ENCODE assay signal across 1 cellular context in the genomic region with DNA sequence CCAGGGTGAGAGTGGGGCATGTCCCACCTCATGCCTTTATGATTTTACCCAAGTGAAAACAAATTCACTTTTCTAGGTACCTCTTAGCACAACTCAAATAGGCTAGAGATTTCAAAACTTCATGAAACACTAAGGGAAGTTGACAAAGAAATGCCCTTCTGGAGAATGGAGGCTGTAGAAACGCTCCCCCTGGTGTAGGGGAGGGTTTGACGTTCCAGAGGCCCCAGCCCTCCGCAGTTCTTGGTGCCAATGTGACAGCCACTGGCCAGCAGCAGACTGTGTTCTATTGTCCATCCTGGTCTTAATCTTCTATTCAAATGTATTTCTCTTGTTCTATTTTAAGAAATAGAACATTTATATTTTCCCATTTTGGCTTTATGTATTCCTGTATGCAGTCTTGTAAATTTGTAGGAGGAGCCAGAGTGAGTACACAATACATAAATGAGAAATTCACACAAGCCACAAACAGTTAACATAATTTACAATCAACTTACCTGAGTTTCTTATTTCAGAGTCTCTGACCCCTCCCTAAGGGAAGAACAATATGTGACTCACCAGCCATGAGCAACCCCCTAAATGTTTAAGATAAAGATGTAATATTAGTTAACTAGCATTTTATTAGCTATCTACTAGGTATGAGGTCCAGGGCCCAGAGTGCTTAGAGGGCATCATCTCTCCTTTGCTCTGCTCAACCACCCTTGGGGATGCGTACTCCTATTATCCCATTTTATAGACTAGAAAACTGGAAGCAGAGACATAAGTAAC.
TF ChIP-seq lines count a peak whose summit lies in the region.

No MANE protein-coding gene starts in this region.

TF ChIP-seq in HepG2, 621 proteins besides CTCF, POLR2A, EP300 and RAD21:
- TF ChIP-seq, protein P1, sequence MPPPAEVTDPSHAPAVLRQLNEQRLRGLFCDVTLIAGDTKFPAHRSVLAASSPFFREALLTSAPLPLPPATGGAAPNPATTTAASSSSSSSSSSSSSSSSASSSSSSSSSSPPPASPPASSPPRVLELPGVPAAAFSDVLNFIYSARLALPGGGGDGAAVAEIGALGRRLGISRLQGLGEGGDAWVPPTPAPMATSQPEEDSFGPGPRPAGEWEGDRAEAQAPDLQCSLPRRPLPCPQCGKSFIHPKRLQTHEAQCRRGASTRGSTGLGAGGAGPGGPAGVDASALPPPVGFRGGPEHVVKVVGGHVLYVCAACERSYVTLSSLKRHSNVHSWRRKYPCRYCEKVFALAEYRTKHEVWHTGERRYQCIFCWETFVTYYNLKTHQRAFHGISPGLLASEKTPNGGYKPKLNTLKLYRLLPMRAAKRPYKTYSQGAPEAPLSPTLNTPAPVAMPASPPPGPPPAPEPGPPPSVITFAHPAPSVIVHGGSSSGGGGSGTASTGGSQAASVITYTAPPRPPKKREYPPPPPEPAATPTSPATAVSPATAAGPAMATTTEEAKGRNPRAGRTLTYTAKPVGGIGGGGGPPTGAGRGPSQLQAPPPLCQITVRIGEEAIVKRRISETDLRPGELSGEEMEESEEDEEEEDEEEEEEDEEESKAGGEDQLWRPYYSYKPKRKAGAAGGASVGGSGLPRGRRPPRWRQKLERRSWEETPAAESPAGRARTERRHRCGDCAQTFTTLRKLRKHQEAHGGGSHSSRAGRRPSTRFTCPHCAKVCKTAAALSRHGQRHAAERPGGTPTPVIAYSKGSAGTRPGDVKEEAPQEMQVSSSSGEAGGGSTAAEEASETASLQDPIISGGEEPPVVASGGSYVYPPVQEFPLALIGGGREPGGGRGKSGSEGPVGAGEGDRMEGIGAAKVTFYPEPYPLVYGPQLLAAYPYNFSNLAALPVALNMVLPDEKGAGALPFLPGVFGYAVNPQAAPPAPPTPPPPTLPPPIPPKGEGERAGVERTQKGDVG (CRISPR knock-in tag; IDR thresholded peaks at IDR 0.05; ENCODE audit: borderline replicate concordance) = no peak
- TF ChIP-seq RARG (CRISPR knock-in tag; IDR thresholded peaks at IDR 0.05; ENCODE audit: low read depth) = no peak
- TF ChIP-seq KLF9 (CRISPR knock-in tag; IDR thresholded peaks at IDR 0.05; ENCODE audit: low read depth) = no peak
- no peak for TF ChIP-seq ZNF841 (CRISPR knock-in tag; IDR thresholded peaks at IDR 0.05; ENCODE audit: borderline replicate concordance)
- TF ChIP-seq, protein P2, sequence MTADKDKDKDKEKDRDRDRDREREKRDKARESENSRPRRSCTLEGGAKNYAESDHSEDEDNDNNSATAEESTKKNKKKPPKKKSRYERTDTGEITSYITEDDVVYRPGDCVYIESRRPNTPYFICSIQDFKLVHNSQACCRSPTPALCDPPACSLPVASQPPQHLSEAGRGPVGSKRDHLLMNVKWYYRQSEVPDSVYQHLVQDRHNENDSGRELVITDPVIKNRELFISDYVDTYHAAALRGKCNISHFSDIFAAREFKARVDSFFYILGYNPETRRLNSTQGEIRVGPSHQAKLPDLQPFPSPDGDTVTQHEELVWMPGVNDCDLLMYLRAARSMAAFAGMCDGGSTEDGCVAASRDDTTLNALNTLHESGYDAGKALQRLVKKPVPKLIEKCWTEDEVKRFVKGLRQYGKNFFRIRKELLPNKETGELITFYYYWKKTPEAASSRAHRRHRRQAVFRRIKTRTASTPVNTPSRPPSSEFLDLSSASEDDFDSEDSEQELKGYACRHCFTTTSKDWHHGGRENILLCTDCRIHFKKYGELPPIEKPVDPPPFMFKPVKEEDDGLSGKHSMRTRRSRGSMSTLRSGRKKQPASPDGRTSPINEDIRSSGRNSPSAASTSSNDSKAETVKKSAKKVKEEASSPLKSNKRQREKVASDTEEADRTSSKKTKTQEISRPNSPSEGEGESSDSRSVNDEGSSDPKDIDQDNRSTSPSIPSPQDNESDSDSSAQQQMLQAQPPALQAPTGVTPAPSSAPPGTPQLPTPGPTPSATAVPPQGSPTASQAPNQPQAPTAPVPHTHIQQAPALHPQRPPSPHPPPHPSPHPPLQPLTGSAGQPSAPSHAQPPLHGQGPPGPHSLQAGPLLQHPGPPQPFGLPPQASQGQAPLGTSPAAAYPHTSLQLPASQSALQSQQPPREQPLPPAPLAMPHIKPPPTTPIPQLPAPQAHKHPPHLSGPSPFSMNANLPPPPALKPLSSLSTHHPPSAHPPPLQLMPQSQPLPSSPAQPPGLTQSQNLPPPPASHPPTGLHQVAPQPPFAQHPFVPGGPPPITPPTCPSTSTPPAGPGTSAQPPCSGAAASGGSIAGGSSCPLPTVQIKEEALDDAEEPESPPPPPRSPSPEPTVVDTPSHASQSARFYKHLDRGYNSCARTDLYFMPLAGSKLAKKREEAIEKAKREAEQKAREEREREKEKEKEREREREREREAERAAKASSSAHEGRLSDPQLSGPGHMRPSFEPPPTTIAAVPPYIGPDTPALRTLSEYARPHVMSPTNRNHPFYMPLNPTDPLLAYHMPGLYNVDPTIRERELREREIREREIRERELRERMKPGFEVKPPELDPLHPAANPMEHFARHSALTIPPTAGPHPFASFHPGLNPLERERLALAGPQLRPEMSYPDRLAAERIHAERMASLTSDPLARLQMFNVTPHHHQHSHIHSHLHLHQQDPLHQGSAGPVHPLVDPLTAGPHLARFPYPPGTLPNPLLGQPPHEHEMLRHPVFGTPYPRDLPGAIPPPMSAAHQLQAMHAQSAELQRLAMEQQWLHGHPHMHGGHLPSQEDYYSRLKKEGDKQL (CRISPR knock-in tag; IDR thresholded peaks at IDR 0.05; ENCODE audit: low read depth) = no peak
- TF ChIP-seq MAF1 (CRISPR knock-in tag; IDR thresholded peaks at IDR 0.05; ENCODE audit: borderline replicate concordance) = no peak
- TF ChIP-seq, protein P3, sequence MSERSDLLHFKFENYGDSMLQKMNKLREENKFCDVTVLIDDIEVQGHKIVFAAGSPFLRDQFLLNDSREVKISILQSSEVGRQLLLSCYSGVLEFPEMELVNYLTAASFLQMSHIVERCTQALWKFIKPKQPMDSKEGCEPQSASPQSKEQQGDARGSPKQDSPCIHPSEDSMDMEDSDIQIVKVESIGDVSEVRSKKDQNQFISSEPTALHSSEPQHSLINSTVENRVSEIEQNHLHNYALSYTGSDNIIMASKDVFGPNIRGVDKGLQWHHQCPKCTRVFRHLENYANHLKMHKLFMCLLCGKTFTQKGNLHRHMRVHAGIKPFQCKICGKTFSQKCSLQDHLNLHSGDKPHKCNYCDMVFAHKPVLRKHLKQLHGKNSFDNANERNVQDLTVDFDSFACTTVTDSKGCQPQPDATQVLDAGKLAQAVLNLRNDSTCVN (CRISPR knock-in tag; IDR thresholded peaks at IDR 0.05; ENCODE audit: borderline replicate concordance) = no peak
- TF ChIP-seq, protein P4, sequence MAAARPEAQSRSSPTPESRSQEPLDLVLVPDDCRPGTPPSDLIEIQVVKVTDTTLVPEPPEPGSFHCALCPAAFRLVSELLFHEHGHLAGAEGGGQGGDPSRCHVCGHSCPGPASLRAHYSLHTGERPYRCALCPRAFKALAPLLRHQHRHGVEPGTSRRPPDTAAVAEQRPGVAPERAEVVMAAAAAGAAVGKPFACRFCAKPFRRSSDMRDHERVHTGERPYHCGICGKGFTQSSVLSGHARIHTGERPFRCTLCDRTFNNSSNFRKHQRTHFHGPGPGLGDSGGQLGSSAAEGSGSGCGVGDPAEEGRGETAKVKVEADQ (CRISPR knock-in tag; IDR thresholded peaks at IDR 0.05; ENCODE audit: borderline replicate concordance) = no peak
- TF ChIP-seq SMARCC2 (IDR thresholded peaks at IDR 0.05) = no peak
- TF ChIP-seq, protein P5, sequence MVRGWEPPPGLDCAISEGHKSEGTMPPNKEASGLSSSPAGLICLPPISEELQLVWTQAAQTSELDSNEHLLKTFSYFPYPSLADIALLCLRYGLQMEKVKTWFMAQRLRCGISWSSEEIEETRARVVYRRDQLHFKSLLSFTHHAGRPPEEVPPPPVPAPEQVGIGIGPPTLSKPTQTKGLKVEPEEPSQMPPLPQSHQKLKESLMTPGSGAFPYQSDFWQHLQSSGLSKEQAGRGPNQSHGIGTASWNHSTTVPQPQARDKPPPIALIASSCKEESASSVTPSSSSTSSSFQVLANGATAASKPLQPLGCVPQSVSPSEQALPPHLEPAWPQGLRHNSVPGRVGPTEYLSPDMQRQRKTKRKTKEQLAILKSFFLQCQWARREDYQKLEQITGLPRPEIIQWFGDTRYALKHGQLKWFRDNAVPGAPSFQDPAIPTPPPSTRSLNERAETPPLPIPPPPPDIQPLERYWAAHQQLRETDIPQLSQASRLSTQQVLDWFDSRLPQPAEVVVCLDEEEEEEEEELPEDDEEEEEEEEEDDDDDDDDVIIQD (CRISPR knock-in tag; IDR thresholded peaks at IDR 0.05; ENCODE audit: low read depth) = no peak
- TF ChIP-seq ZNF546 (CRISPR knock-in tag; conservative IDR thresholded peaks at IDR 0.05) = no peak
- no peak for TF ChIP-seq ZNF264 (CRISPR knock-in tag; IDR thresholded peaks at IDR 0.05)
- TF ChIP-seq, protein P6, sequence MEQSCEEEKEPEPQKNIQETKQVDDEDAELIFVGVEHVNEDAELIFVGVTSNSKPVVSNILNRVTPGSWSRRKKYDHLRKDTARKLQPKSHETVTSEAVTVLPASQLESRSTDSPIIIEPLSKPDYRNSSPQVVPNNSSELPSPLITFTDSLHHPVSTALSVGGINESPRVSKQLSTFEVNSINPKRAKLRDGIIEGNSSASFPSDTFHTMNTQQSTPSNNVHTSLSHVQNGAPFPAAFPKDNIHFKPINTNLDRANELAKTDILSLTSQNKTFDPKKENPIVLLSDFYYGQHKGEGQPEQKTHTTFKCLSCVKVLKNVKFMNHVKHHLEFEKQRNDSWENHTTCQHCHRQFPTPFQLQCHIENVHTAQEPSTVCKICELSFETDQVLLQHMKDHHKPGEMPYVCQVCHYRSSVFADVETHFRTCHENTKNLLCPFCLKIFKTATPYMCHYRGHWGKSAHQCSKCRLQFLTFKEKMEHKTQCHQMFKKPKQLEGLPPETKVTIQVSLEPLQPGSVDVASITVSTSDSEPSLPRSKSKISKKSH (CRISPR knock-in tag; IDR thresholded peaks at IDR 0.05; ENCODE audit: borderline replicate concordance) = no peak
- TF ChIP-seq ZFP62 (CRISPR knock-in tag; IDR thresholded peaks at IDR 0.05) = no peak
- TF ChIP-seq ZNF496 (CRISPR knock-in tag; IDR thresholded peaks at IDR 0.05; ENCODE audit: insufficient replicate concordance) = no peak
TF ChIP-seq in HepG2: peak in this region for 0.
